ENCODE assay signal across 8 cellular contexts in the genomic region with DNA sequence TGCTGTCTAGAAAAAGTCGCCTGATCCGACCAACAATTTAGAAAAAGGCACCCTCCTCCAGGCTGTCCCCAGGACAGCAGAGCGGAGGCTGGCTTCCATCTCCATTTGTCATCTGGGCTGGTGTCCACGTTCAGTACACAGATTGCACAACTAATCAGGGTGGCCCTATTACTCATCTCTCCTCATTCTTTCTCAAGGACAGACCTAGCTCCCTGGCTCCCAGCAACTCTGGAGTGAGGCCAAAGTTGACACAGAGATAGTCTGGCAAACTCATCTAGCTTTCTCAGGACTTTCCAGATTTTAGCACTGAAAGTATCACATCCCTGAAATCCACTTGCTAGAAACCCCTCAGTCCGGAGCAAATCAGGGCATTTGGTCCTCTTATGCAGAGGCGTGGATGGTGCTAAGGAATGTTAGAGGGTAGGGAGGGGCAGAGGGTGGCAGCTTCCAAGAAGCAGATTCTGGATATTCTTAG.
DNase-seq lines count a peak whose midpoint lies in the region; ATAC-seq and TF ChIP-seq lines count a peak whose summit lies in the region.

No MANE protein-coding gene starts in this region.

- no peak overlapping the region for H3K27ac ChIP-seq in HCT116 (ENCODE audit: low read depth, low read length)
- H3K27ac ChIP-seq in adrenal gland, result peak overlapping the region; percentile 78 to 87 (median 83)
- H3K27ac ChIP-seq in hepatocyte, result peak overlapping the region; percentile 93
- H3K27ac ChIP-seq in testis, result no peak overlapping the region

- WGBS in adrenal gland, 4 donors, result 34 to 43% (median 36%) methylated on average over 6 of the region's 6 CpGs
- 54% methylated on average over 6 of the region's 6 CpGs for WGBS in hepatocyte (ENCODE audit: low lambda C conversion rate, missing lambda C conversion rate)
- WGBS in testis, 2 donors, result 53 to 59% methylated on average over 6 of the region's 6 CpGs

- H3K36me3 ChIP-seq in HCT116 (ENCODE audit: control insufficient read depth in 1 of 2, insufficient read depth in 2 of 2, low read length in 2 of 2), result no peaks in the 10 kb centered on the region
- H3K36me3 ChIP-seq in adrenal gland (replicated peaks in 1 of 2), result no peaks in the 10 kb centered on the region
- H3K36me3 ChIP-seq in hepatocyte (replicated peaks; ENCODE audit: insufficient read depth, low read depth), result no peaks in the 10 kb centered on the region
- H3K36me3 ChIP-seq in testis (ENCODE audit: low read depth, missing control alignments), result no peaks in the 10 kb centered on the region

- no peaks in the 10 kb centered on the region for H3K9me3 ChIP-seq in HCT116 (ENCODE audit: control insufficient read depth in 1 of 2, insufficient read depth in 1 of 2, low read depth in 1 of 2, low read length in 2 of 2)
- no peaks in the 10 kb centered on the region for H3K9me3 ChIP-seq in adrenal gland (replicated peaks in 1 of 3)
- H3K9me3 ChIP-seq in hepatocyte (ENCODE audit: low read depth), result no peaks in the 10 kb centered on the region
- no peaks in the 10 kb centered on the region for H3K9me3 ChIP-seq in testis

- H3K27me3 ChIP-seq in HCT116 (ENCODE audit: insufficient read depth, low read length) (no peaks in the 10 kb centered on the region), adrenal gland (no peaks in the 10 kb centered on the region), hepatocyte (no peaks in the 10 kb centered on the region), testis (no peaks in the 10 kb centered on the region)

- ATAC-seq in HCT116 (peak; percentile 50), HG02763 (IDR thresholded peaks at IDR 0.05; ENCODE audit: unreplicated experiment) (no peak)
- ATAC-seq in naive thymus-derived CD8-positive, alpha-beta T cell, result no peak

- H3K27me3 Mint-ChIP-seq in naive thymus-derived CD8-positive, alpha-beta T cell, result peaks cover 3 to 13% (median 5%) of the 10 kb centered on the region in 5 donors

- H3K79me2 ChIP-seq in HCT116 (ENCODE audit: insufficient read depth, low read length) (no peaks in the 10 kb centered on the region), hepatocyte (no peaks in the 10 kb centered on the region)

- H3K9me2 ChIP-seq in HCT116 (ENCODE audit: insufficient read depth) (no peaks in the 10 kb centered on the region), hepatocyte (replicated peaks; ENCODE audit: insufficient read depth) (no peaks in the 10 kb centered on the region)

- RAD21 ChIA-PET in HCT116 (lab: Charles Lee; ENCODE audit: low non-redundant PET in 1 of 2, low total read pairs in 2 of 2, uncharacterized antibody in 2 of 2, unreplicated experiment in 2 of 2), result no interaction called here

- H3K36me3 Mint-ChIP-seq in naive thymus-derived CD8-positive, alpha-beta T cell, result no peaks in the 10 kb centered on the region

- TF ChIP-seq RAD21 in HCT116 (IDR thresholded peaks at IDR 0.05; ENCODE audit: low read depth), result no peak

- no peak overlapping the region for H3K9ac ChIP-seq in HCT116 (ENCODE audit: low read length)

- no peak overlapping the region for H3K4me3 Mint-ChIP-seq in naive thymus-derived CD8-positive, alpha-beta T cell

- H2AFZ ChIP-seq in HCT116 (ENCODE audit: low read depth, low read length, poor library complexity, severe bottlenecking) (no peak overlapping the region), hepatocyte (no peak overlapping the region)

- DNase-seq in HCT116 (ENCODE audit: low read depth, low spot score) (no peak), adrenal gland (peak; percentile 87 to 95 (median 94)), hepatocyte (ENCODE audit: low spot score) (peak; percentile 81), testis (peak; percentile 81), SK-N-DZ (ENCODE audit: low spot score) (no peak), activated gamma-delta T cell treated with Interleukin-2 at 50 U/mL for 16 hours (no peak)
- no peak for DNase-seq in naive thymus-derived CD8-positive, alpha-beta T cell

- BruUV-seq in HCT116 (replicated peaks; lab: Mats Ljungman, UMichigan), result no TSS peak

- CTCF ChIA-PET in HCT116 (lab: Charles Lee), result no interaction called here

- H3K4me3 ChIP-seq in HCT116 (replicated peaks in 1 of 2; ENCODE audit: low read depth in 1 of 2, low read length in 2 of 2) (no peak overlapping the region), adrenal gland (peak overlapping the region in 1 of 4 donors; percentile 25), hepatocyte (no peak overlapping the region), testis (no peak overlapping the region)

- POLR2A ChIA-PET in HCT116 (lab: Charles Lee), result no interaction called here
- POLR2A ChIA-PET in naive thymus-derived CD8-positive, alpha-beta T cell (lab: Charles Lee), result no interaction called here

- H3K4me1 Mint-ChIP-seq in naive thymus-derived CD8-positive, alpha-beta T cell, result no peaks in the 10 kb centered on the region

- H3K9me3 Mint-ChIP-seq in naive thymus-derived CD8-positive, alpha-beta T cell, result peaks cover 0 to 6% (median 0%) of the 10 kb centered on the region in 9 donors

- TF ChIP-seq CTCF in HCT116 (IDR thresholded peaks at IDR 0.05 in 2 of 3, conservative IDR thresholded peaks at IDR 0.05 in 1 of 3; ENCODE audit: borderline replicate concordance in 1 of 3, insufficient read depth in 1 of 3, low read depth in 2 of 3, low read length in 2 of 3) (no peak), adrenal gland (IDR thresholded peaks at IDR 0.05) (no peak), hepatocyte (IDR thresholded peaks at IDR 0.05; ENCODE audit: poor library complexity) (no peak), testis (IDR thresholded peaks at IDR 0.05) (no peak)

- H4K20me1 ChIP-seq in HCT116 (ENCODE audit: insufficient read depth) (no peaks in the 10 kb centered on the region), hepatocyte (ENCODE audit: insufficient read depth, poor library complexity, severe bottlenecking) (no peaks in the 10 kb centered on the region)

- no peak overlapping the region for H3K27ac Mint-ChIP-seq in naive thymus-derived CD8-positive, alpha-beta T cell

- H3K4me2 ChIP-seq in HCT116 (ENCODE audit: low read length) (peak overlapping the region; percentile 52), hepatocyte (peak overlapping the region; percentile 59)

- no peak for TF ChIP-seq POLR2A in HCT116 (IDR thresholded peaks at IDR 0.05; ENCODE audit: borderline replicate concordance, extremely low read depth, insufficient read depth, insufficient read length)
- no peak for TF ChIP-seq POLR2A in adrenal gland (IDR thresholded peaks at IDR 0.05)
- TF ChIP-seq POLR2A in testis (IDR thresholded peaks at IDR 0.05), result no peak

- intact Hi-C loops in HCT116 (cut with micrococcal nuclease) (no loop called here), adrenal gland (cut with DNase I) (no loop called here), testis (cut with DNase I; ENCODE audit: low total_unique reads) (no loop called here)

- H3K4me1 ChIP-seq in HCT116 (ENCODE audit: control insufficient read depth in 1 of 2, insufficient read depth in 2 of 2, low read length in 2 of 2) (peaks cover 20 to 22% of the 10 kb centered on the region in 2 experiments), adrenal gland (replicated peaks in 1 of 2) (peaks cover 11 to 12% of the 10 kb centered on the region in 2 donors), hepatocyte (ENCODE audit: insufficient read depth) (peaks cover 20% of the 10 kb centered on the region), testis (no peaks in the 10 kb centered on the region)

TF ChIP-seq in HCT116, 20 proteins besides CTCF, POLR2A, EP300 and RAD21:
- TF ChIP-seq, protein P1, sequence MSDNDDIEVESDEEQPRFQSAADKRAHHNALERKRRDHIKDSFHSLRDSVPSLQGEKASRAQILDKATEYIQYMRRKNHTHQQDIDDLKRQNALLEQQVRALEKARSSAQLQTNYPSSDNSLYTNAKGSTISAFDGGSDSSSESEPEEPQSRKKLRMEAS (IDR thresholded peaks at IDR 0.05), result no peak
- TF ChIP-seq CEBPB (IDR thresholded peaks at IDR 0.05; ENCODE audit: low read depth), result peak; percentile 44; the same call in 1 of the 2 replicates

Comparison
In these comparisons a context has a peak if more than half of its experiments do, and no peak if none do; other contexts are left out.
1. DNase-seq: peak in adrenal gland (7 of 7), hepatocyte (single experiment) and testis (single experiment); none in HCT116 (single experiment), SK-N-DZ (single experiment), activated gamma-delta T cell treated with Interleukin-2 at 50 U/mL for 16 hours (single experiment) and naive thymus-derived CD8-positive, alpha-beta T cell (0 of 10).
2. H3K27ac ChIP-seq: peak in adrenal gland (5 of 5) and hepatocyte (single experiment); none in HCT116 (single experiment) and testis (0 of 2).